In genomic region chr4:2856266-2856665, GRCh38 we compare ENCODE assay signal across 10 cellular contexts.
"Had no signal": no experiment of that assay in that cellular context is flagged by ENCODE, and none has a peak within 500 bp of the region (broad histone marks: within the 10 kb centered on the region; RNA-seq: fewer than 3 reads in every experiment).

No MANE protein-coding gene starts in this region.

- H3K4me3 ChIP-seq: colonic mucosa, smooth muscle cell had no signal

- H3K27ac ChIP-seq: colonic mucosa, epithelial cell of prostate had no signal

- H3K9me3 ChIP-seq: colonic mucosa had no signal

- H3K9me3 Mint-ChIP-seq: type B pancreatic cell had no signal

- H3K27me3 ChIP-seq: colonic mucosa had no signal

- DNase-seq: activated CD4-positive, alpha-beta T cell treated with anti-CD3 and anti-CD28 coated beads, Interleukin-2, amount 50 U/mL, for 48 hours; activated CD4-positive, CD25-positive, alpha-beta regulatory T cell treated with anti-CD3 and anti-CD28 coated beads, Interleukin-2, amount 50 U/mL, for 72 hours; activated CD8-positive, alpha-beta memory T cell treated with anti-CD3 and anti-CD28 coated beads, Interleukin-2, amount 50 U/mL, for 48 hours; colonic mucosa; effector CD4-positive, alpha-beta T cell; right cardiac atrium; substantia nigra had no signal

- H3K4me3 Mint-ChIP-seq: type B pancreatic cell had no signal

- H3K27ac Mint-ChIP-seq: type B pancreatic cell had no signal

- ATAC-seq: right cardiac atrium had no signal

- H3K27me3 Mint-ChIP-seq: type B pancreatic cell had no signal
